15 cellular contexts compared by ENCODE assay signal in the genomic region with DNA sequence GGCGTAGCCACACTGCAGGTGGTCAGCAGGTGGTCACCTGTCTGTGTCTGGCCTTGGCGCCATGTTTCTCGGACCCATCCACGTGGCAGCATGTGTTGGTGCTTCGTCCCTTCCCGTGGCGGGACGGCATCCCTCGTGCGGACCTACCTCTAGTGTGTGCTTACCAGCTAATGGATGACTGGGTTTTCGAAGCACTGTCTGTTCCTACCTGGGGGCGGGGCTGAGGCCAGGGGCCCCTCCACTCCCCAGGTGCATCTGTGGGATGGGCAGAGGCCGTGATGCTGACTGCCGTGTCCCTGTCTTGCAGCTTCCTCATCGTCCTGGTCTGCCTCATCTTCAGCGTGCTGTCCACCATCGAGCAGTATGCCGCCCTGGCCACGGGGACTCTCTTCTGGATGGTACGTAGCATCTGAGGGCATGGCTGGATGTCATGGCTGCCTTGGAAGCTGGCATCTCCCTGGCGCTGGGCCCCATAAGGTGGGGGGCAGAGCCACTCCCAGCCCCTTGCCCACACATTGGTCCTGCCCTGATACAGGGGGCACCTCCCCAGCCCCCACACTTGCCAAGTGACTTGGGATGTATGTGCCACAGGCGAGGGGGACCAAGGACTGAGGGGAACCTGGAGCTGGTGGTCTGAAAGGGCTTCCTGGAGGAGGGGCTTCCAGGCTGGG.
A peak's percentile ranks its signal among the peaks of the same experiment; 100 is the strongest.
DNase-seq lines count a peak whose midpoint lies in the region; ATAC-seq, FAIRE-seq and TF ChIP-seq lines count a peak whose summit lies in the region.
"Had no signal": no experiment of that assay in that cellular context is flagged by ENCODE, and none has a peak within 500 bp of the region (broad histone marks: within the 10 kb centered on the region; RNA-seq: fewer than 3 reads in every experiment).

No MANE protein-coding gene starts in this region.

- TF ChIP-seq CTCF in WERI-Rb-1 (IDR thresholded peaks at IDR 0.05; ENCODE audit: low read depth, low read length) (no peak), left ventricle myocardium inferior (IDR thresholded peaks at IDR 0.05; ENCODE audit: borderline replicate concordance) (no peak)

- ATAC-seq in HG02981 (IDR thresholded peaks at IDR 0.05; ENCODE audit: unreplicated experiment) (no peak), GM18870 (IDR thresholded peaks at IDR 0.05; ENCODE audit: unreplicated experiment) (no peak)

- intact Hi-C loops in left ventricle myocardium inferior (cut with micrococcal nuclease) (loop anchor here (2.0 kb wide), 1 partner anchor 99 kb away; no protein-coding TSS in a partner anchor), posterior vena cava (cut with DNase I) (loop anchor here in 1 of 2 donors (5.0 kb wide), 1 partner anchor 470 kb away; no protein-coding TSS in a partner anchor)

- no peaks in the 10 kb centered on the region for H3K36me3 ChIP-seq in WERI-Rb-1
- H3K36me3 ChIP-seq in left ventricle myocardium inferior: no peaks in the 10 kb centered on the region

- H3K4me3 ChIP-seq in WERI-Rb-1 (ENCODE audit: low read depth, low read length) (no peak overlapping the region), left ventricle myocardium inferior (no peak overlapping the region)
- H3K4me3 ChIP-seq: SK-N-MC had no signal

- H3K27ac ChIP-seq in WERI-Rb-1 (no peak overlapping the region), left ventricle myocardium inferior (replicated peaks) (no peak overlapping the region)
- H3K27ac ChIP-seq: HL-60, SK-N-MC had no signal

- no peak for TF ChIP-seq POLR2A in GM12892 (IDR thresholded peaks at IDR 0.05; ENCODE audit: low read depth, low read length)

- H3K4me1 ChIP-seq in left ventricle myocardium inferior: peaks cover 27% of the 10 kb centered on the region

- DNase-seq in GM12892 (ENCODE audit: insufficient read length) (peak; percentile 2), WERI-Rb-1 (peak; percentile 4), left ventricle myocardium inferior (peak; percentile 14), posterior vena cava (ENCODE audit: low spot score) (peak; percentile 59), GM03348 (ENCODE audit: low spot score) (no peak), GM19240 (ENCODE audit: insufficient read length, low spot score) (no peak)
- DNase-seq: activated T-cell treated with anti-CD3 and anti-CD28 coated beads, Interleukin-2, amount 50 U/mL, for 24 hours; DMS79 treated with DMSO at 0.1 percent for 48 hours; NCI-H2107; NK-92 treated with Interleukin-12 subunit alpha and Interleukin-12 subunit beta, amount 100 ng/mL, for 24 hours had no signal

- no peak for FAIRE-seq in GM12892 (lab: Jason Lieb, UNC)

- no peaks in the 10 kb centered on the region for H3K9me3 ChIP-seq in WERI-Rb-1 (ENCODE audit: severe bottlenecking)
- no peaks in the 10 kb centered on the region for H3K9me3 ChIP-seq in left ventricle myocardium inferior (replicated peaks)
- H3K9me3 ChIP-seq: heart right ventricle had no signal

- H3K27me3 ChIP-seq in WERI-Rb-1 (ENCODE audit: insufficient read depth, low read depth, severe bottlenecking) (no peaks in the 10 kb centered on the region), left ventricle myocardium inferior (ENCODE audit: low read depth) (peaks cover 13% of the 10 kb centered on the region)
- H3K27me3 ChIP-seq: heart right ventricle had no signal

Comparison
In these comparisons a context has a peak if more than half of its experiments do, and no peak if none do; other contexts are left out.
1. DNase-seq: peak in GM12892 (single experiment), WERI-Rb-1 (single experiment), left ventricle myocardium inferior (single experiment) and posterior vena cava (single experiment); none in GM03348 (single experiment) and GM19240 (single experiment).